1 cellular context compared by ENCODE assay signal in genomic region chr19:11551603-11552235, GRCh38.
A peak's percentile ranks its signal among the peaks of the same experiment; 100 is the strongest.
TF ChIP-seq lines count a peak whose summit lies in the region.

No MANE protein-coding gene starts in this region.

TF ChIP-seq in HepG2, 621 proteins besides CTCF, POLR2A, EP300 and RAD21:
- TF ChIP-seq RBFOX2 (IDR thresholded peaks at IDR 0.05; ENCODE audit: low read depth, low read length) (peak; percentile 51; the same call in 1 of the 2 replicates), ZBTB8A (CRISPR knock-in tag; IDR thresholded peaks at IDR 0.05; ENCODE audit: borderline replicate concordance, low read depth) (no peak), ZBTB33 (CRISPR knock-in tag; IDR thresholded peaks at IDR 0.05) (peak; percentile 59; the same call in 1 of the 2 replicates), ZNF576 (CRISPR knock-in tag; IDR thresholded peaks at IDR 0.05) (peak; percentile 99), U2AF2 (IDR thresholded peaks at IDR 0.05; ENCODE audit: low read depth, low read length) (no peak), AGO2 (optimal IDR thresholded peaks at IDR 0.05; ENCODE audit: low read depth, low read length) (peak; percentile 85), STAG1 (CRISPR knock-in tag; IDR thresholded peaks at IDR 0.05) (peak; percentile 51; the same call in 1 of the 2 replicates), SP4 (CRISPR knock-in tag; IDR thresholded peaks at IDR 0.05) (no peak), PATZ1 (CRISPR knock-in tag; IDR thresholded peaks at IDR 0.05) (0 out of 2 replicates have a peak, but pooled peaks have one; percentile 22), ZNF784 (CRISPR knock-in tag; IDR thresholded peaks at IDR 0.05; ENCODE audit: borderline replicate concordance) (no peak), ZNF263 (CRISPR knock-in tag; IDR thresholded peaks at IDR 0.05) (no peak), ZSCAN21 (CRISPR knock-in tag; IDR thresholded peaks at IDR 0.05; ENCODE audit: borderline replicate concordance) (no peak), ZBTB20 (CRISPR knock-in tag; IDR thresholded peaks at IDR 0.05; ENCODE audit: borderline replicate concordance, low read depth) (no peak), AGO1 (IDR thresholded peaks at IDR 0.05; ENCODE audit: low read depth, low read length, poor library complexity, severe bottlenecking) (peak; percentile 35), ZNF775 (CRISPR knock-in tag; IDR thresholded peaks at IDR 0.05; ENCODE audit: borderline replicate concordance) (no peak)
